In the genomic region with DNA sequence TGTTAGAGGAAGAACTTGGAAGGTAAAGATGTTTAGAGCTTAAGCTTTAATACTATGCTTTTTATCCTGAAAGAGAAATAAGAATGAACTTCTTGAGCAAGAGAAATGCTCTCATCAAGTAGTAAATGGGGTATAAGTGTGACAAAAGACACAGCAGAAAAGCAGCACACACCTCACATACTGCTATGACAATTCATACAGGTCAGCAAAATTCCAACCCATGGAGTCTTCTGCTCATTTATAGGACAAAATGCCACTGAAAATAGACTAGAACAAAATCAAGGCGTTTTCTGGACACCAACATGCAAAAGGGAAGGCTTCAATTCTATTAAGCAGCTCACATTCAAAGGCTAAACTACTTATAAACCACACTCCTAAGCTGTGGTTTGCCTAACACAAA, we compare ENCODE assay signal across 24 cellular contexts.
"Had no signal": no experiment of that assay in that cellular context is flagged by ENCODE, and none has a peak within 500 bp of the region (broad histone marks: within the 10 kb centered on the region; RNA-seq: fewer than 3 reads in every experiment).

No MANE protein-coding gene starts in this region.

- H3K36me3 Mint-ChIP-seq: activated naive CD8-positive, alpha-beta T cell had no signal

- H3K27ac ChIP-seq: adrenal gland, parathyroid adenoma, skin epidermis, WERI-Rb-1 had no signal

- H3K4me3 Mint-ChIP-seq: activated CD8-positive, alpha-beta T cell treated with anti-CD3 and anti-CD28 coated beads, Interleukin-2, amount 10 ng/mL, durations not matched to agents 7 days and 5 days; activated naive CD8-positive, alpha-beta T cell; dendritic cell treated with granulocyte-macrophage colony-stimulating factor and Interleukin-4, amounts not matched to agents 40 ng/mL and 50 ng/mL, for 4 days; immature natural killer cell; nephron; stimulated activated naive CD8-positive, alpha-beta T cell treated with anti-CD3 and anti-CD28 coated beads, Interleukin-15, Interleukin-2, amounts not matched to agents 100 ng/mL and 50 ng/mL, for 24 hours had no signal

- H3K9ac ChIP-seq: parathyroid adenoma had no signal

- ATAC-seq: activated CD8-positive, alpha-beta T cell treated with anti-CD3 and anti-CD28 coated beads, Interleukin-2, amount 10 ng/mL, durations not matched to agents 7 days and 5 days; left ventricle myocardium superior; right cardiac atrium had no signal

- H3K27me3 ChIP-seq: adrenal gland, tibial artery had no signal

- H3K27ac Mint-ChIP-seq: activated CD8-positive, alpha-beta T cell treated with anti-CD3 and anti-CD28 coated beads, Interleukin-2, amount 10 ng/mL, durations not matched to agents 7 days and 5 days; activated naive CD8-positive, alpha-beta T cell; dendritic cell treated with granulocyte-macrophage colony-stimulating factor and Interleukin-4, amounts not matched to agents 40 ng/mL and 50 ng/mL, for 4 days; stimulated activated naive CD8-positive, alpha-beta T cell treated with anti-CD3 and anti-CD28 coated beads, Interleukin-15, Interleukin-2, amounts not matched to agents 100 ng/mL and 50 ng/mL, for 24 hours had no signal

- H3K9me3 ChIP-seq: adrenal gland, tibial artery had no signal

- H2AFZ ChIP-seq: parathyroid adenoma had no signal

- H3K4me1 ChIP-seq: adrenal gland, parathyroid adenoma had no signal

- H3K36me3 ChIP-seq: adrenal gland, WERI-Rb-1 had no signal

- H3K79me2 ChIP-seq: parathyroid adenoma had no signal

- H3K9me3 Mint-ChIP-seq: dendritic cell treated with granulocyte-macrophage colony-stimulating factor and Interleukin-4, amounts not matched to agents 40 ng/mL and 50 ng/mL, for 4 days; immature natural killer cell; nephron; stimulated activated naive CD8-positive, alpha-beta T cell treated with anti-CD3 and anti-CD28 coated beads, Interleukin-15, Interleukin-2, amounts not matched to agents 100 ng/mL and 50 ng/mL, for 24 hours had no signal

- DNase-seq: activated CD4-positive, alpha-beta T cell treated with anti-CD3 and anti-CD28 coated beads, Interleukin-2, amount 50 U/mL, for 1 hour; activated CD4-positive, CD25-positive, alpha-beta regulatory T cell treated with anti-CD3 and anti-CD28 coated beads, Interleukin-2, amount 50 U/mL, for 72 hours; activated CD8-positive, alpha-beta T cell treated with anti-CD3 and anti-CD28 coated beads, Interleukin-2, amount 10 ng/mL, durations not matched to agents 7 days and 5 days; activated naive CD4-positive, alpha-beta T cell; activated T-cell treated with anti-CD3 and anti-CD28 coated beads, Interleukin-2, amount 50 U/mL, for 1 hour; adrenal gland; effector CD4-positive, alpha-beta T cell; erythroblast; foreskin fibroblast; immature natural killer cell; left ventricle myocardium superior; mammary epithelial cell; midbrain; right cardiac atrium; stimulated activated CD4-positive, alpha-beta T cell treated with anti-CD3 and anti-CD28 coated beads, Interleukin-1b, Interleukin-23, amount 100 ng/mL, for 48 hours; substantia nigra; tibial artery; WERI-Rb-1 had no signal

- H3K4me3 ChIP-seq: adrenal gland, skin epidermis, tibial artery had no signal

- H3K27me3 Mint-ChIP-seq: activated naive CD8-positive, alpha-beta T cell; dendritic cell treated with granulocyte-macrophage colony-stimulating factor and Interleukin-4, amounts not matched to agents 40 ng/mL and 50 ng/mL, for 4 days; stimulated activated naive CD8-positive, alpha-beta T cell treated with anti-CD3 and anti-CD28 coated beads, Interleukin-15, Interleukin-2, amounts not matched to agents 100 ng/mL and 50 ng/mL, for 24 hours had no signal
